Comparison of ENCODE assay signal across 14 cellular contexts in the genomic region with DNA sequence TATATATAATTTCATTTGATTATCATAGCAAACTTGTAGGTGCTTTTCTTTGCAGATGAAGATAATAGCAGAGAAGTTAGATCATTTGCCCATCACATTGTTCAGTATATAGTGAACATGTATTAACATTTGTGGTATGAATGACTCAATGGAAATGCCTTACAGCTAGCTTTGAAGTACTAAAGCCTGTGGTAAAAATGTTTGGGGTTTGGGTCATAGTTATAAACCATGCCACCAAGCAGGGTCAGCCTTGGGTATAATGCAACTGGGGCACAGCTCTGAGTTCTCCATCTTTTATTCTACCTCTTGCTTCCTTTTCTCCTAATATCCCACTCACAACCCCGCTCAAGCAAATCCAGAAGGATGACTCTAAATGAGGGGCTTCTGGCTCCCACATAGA.
A peak's percentile ranks its signal among the peaks of the same experiment; 100 is the strongest.
DNase-seq lines count a peak whose midpoint lies in the region; ATAC-seq and TF ChIP-seq lines count a peak whose summit lies in the region.
"Had no signal": no experiment of that assay in that cellular context is flagged by ENCODE, and none has a peak within 500 bp of the region (broad histone marks: within the 10 kb centered on the region; RNA-seq: fewer than 3 reads in every experiment).

No MANE protein-coding gene starts in this region.

- no peaks in the 10 kb centered on the region for H4K20me1 ChIP-seq in IMR-90 (ENCODE audit: insufficient read depth, low read length)

- no peak overlapping the region for H3K4me3 ChIP-seq in AG09309 (ENCODE audit: control insufficient read depth, low read depth, low read length)
- H3K4me3 ChIP-seq in IMR-90 (ENCODE audit: insufficient read depth, low read depth, low read length) = no peak overlapping the region
- H3K4me3 ChIP-seq in brain microvascular endothelial cell (ENCODE audit: low read depth, low read length) = no peak overlapping the region
- H3K4me3 ChIP-seq: lower lobe of right lung, ovary, SK-N-MC had no signal

- 0 out of 2 replicates have a peak overlapping the region, but pooled peaks have one; percentile 38 for H3K56ac ChIP-seq in IMR-90 (ENCODE audit: extremely low read depth, insufficient read depth, low read length)

- peak overlapping the region; percentile 48; the same call in 1 of the 2 replicates for H4K91ac ChIP-seq in IMR-90 (ENCODE audit: insufficient read depth, low read depth, low read length)

- no TSS peak for BruUV-seq in IMR-90 (replicated peaks; lab: Mats Ljungman, UMichigan)

- no peak overlapping the region for H2AFZ ChIP-seq in IMR-90 (replicated peaks; ENCODE audit: low read length, poor library complexity)

- dilution Hi-C loops in IMR-90 (cut with HindIII; ENCODE audit: low sequenced_read_pairs, unreplicated experiment) = no loop called here

- H4K5ac ChIP-seq in IMR-90 (ENCODE audit: low read depth, low read length) = peak overlapping the region; percentile 43; the same call in 1 of the 2 replicates

- 0 out of 2 replicates have a peak overlapping the region, but pooled peaks have one; percentile 50 for H3K4ac ChIP-seq in IMR-90 (ENCODE audit: low read depth, low read length)

- no peak overlapping the region for H3K9ac ChIP-seq in IMR-90 (ENCODE audit: low read depth, low read length)

- peak overlapping the region; percentile 47; the same call in 1 of the 2 replicates for H2BK120ac ChIP-seq in IMR-90 (ENCODE audit: low read depth, low read length)

- peak; percentile 94 for ATAC-seq in IMR-90 (ENCODE audit: low read depth)
- ATAC-seq in omental fat pad (ENCODE audit: low FRiP score) = no peak
- ATAC-seq in HG02973 (IDR thresholded peaks at IDR 0.05; ENCODE audit: unreplicated experiment) = no peak
- no peak for ATAC-seq in stimulated activated naive CD8-positive, alpha-beta T cell treated with anti-CD3 and anti-CD28 coated beads, Interleukin-15, Interleukin-2, amounts not matched to agents 100 U/mL and 50 U/mL, for 24 hours
- ATAC-seq in GM18517 (IDR thresholded peaks at IDR 0.05; ENCODE audit: unreplicated experiment) = no peak
- ATAC-seq: lower lobe of right lung had no signal

- peak overlapping the region in 1 of 2 experiments; percentile 66; a peak in 2 of 4 replicates for H4K8ac ChIP-seq in IMR-90 (ENCODE audit: low read depth in 2 of 2, low read length in 2 of 2)

- peak overlapping the region; percentile 73 for H3K4me2 ChIP-seq in IMR-90 (ENCODE audit: low read depth, low read length)

- POLR2A ChIA-PET in IMR-90 (lab: Charles Lee; ENCODE audit: unreplicated experiment) = no interaction called here

- peaks cover 5% of the 10 kb centered on the region for H3K4me1 ChIP-seq in IMR-90 (ENCODE audit: control insufficient read depth, insufficient read depth, low read length)
- H3K4me1 ChIP-seq: lower lobe of right lung had no signal

- intact Hi-C loops in IMR-90 (cut with micrococcal nuclease) = no loop called here

- CTCF ChIA-PET in IMR-90 (lab: Yijun Ruan, JAX) = no interaction called here

- no peak for TF ChIP-seq POLR2A in IMR-90 (IDR thresholded peaks at IDR 0.05; ENCODE audit: low read depth, low read length)

- H3K27me3 ChIP-seq in IMR-90 (ENCODE audit: control insufficient read depth, insufficient read depth, low read length) (no peaks in the 10 kb centered on the region), brain microvascular endothelial cell (replicated peaks) (no peaks in the 10 kb centered on the region)
- H3K27me3 ChIP-seq: BE2C, ovary had no signal

- peak overlapping the region; percentile 84 for H2BK5ac ChIP-seq in IMR-90 (ENCODE audit: low read depth, low read length, poor library complexity, severe bottlenecking)

- peak overlapping the region; percentile 53; the same call in 1 of the 2 replicates for H3K18ac ChIP-seq in IMR-90 (ENCODE audit: low read depth, low read length)

- 0 out of 3 replicates have a peak overlapping the region, but pooled peaks have one; percentile 23 for H2BK15ac ChIP-seq in IMR-90 (ENCODE audit: low read depth, low read length)

- H2BK20ac ChIP-seq in IMR-90 (ENCODE audit: low read depth, low read length) = peak overlapping the region; percentile 70

- DNase-seq in AG09309 (ENCODE audit: low read depth) = peak; percentile 13
- DNase-seq in IMR-90 = peak; percentile 82
- DNase-seq in brain microvascular endothelial cell = peak; percentile 43
- peak; percentile 93 for DNase-seq in kidney tubule cell (ENCODE audit: low spot score)
- no peak for DNase-seq in omental fat pad (ENCODE audit: low spot score)
- no peak for DNase-seq in stimulated activated naive CD8-positive, alpha-beta T cell treated with anti-CD3 and anti-CD28 coated beads, Interleukin-15, Interleukin-2, amounts not matched to agents 100 U/mL and 50 U/mL, for 24 hours
- DNase-seq: BE2C; lower lobe of right lung; NCI-H2081 treated with DMSO at 0.1 percent for 48 hours; ovary; stimulated activated CD8-positive, alpha-beta memory T cell treated with anti-CD3 and anti-CD28 coated beads, Interleukin-4, amount 100 ng/mL, for 48 hours had no signal

- H3K14ac ChIP-seq in IMR-90 (replicated peaks; ENCODE audit: low read depth, low read length) = peak overlapping the region; percentile 68

- no peak for TF ChIP-seq RAD21 in IMR-90 (IDR thresholded peaks at IDR 0.05; ENCODE audit: low read length)

- TF ChIP-seq CTCF in AG09309 (IDR thresholded peaks at IDR 0.05; ENCODE audit: control insufficient read depth, insufficient read depth, low read depth, low read length, missing control alignments) (no peak), IMR-90 (conservative IDR thresholded peaks at IDR 0.05; ENCODE audit: low read depth, low read length) (no peak), brain microvascular endothelial cell (IDR thresholded peaks at IDR 0.05; ENCODE audit: low read depth, low read length, missing control alignments) (no peak), omental fat pad (IDR thresholded peaks at IDR 0.05) (no peak)

- no peaks in the 10 kb centered on the region for H3K79me1 ChIP-seq in IMR-90 (ENCODE audit: low read depth in 1 of 2, low read length in 2 of 2)

- H2AK9ac ChIP-seq in IMR-90 (replicated peaks; ENCODE audit: low read depth, low read length, poor library complexity) = no peak overlapping the region

- H3K23ac ChIP-seq in IMR-90 (ENCODE audit: low read depth, low read length) = no peak overlapping the region

- H2AK5ac ChIP-seq in IMR-90 (ENCODE audit: low read depth, low read length) = peak overlapping the region; percentile 66; the same call in 1 of the 2 replicates

- no peaks in the 10 kb centered on the region for H3K9me3 ChIP-seq in IMR-90 (ENCODE audit: control insufficient read depth, insufficient read depth, low read length)
- H3K9me3 ChIP-seq: BE2C, lower lobe of right lung, ovary had no signal

- no CpG with 5 or more reads among the region's 1 CpG for WGBS in IMR-90 (ENCODE audit: extremely low coverage in 2 of 2, insufficient read length in 1 of 2), 2 experiments

- H3K36me3 ChIP-seq in IMR-90 (ENCODE audit: control insufficient read depth, insufficient read depth, low read length) (no peaks in the 10 kb centered on the region), brain microvascular endothelial cell (replicated peaks) (no peaks in the 10 kb centered on the region)
- H3K36me3 ChIP-seq: BE2C, lower lobe of right lung, ovary had no signal

- no peaks in the 10 kb centered on the region for H3K9me1 ChIP-seq in IMR-90 (ENCODE audit: insufficient read depth, low read length)

- H3K27ac ChIP-seq in IMR-90 (ENCODE audit: insufficient read depth, low read length) (peak overlapping the region; percentile 57), brain microvascular endothelial cell (peak overlapping the region; percentile 61)
- H3K27ac ChIP-seq: lower lobe of right lung, ovary, SK-N-MC had no signal

- in situ Hi-C loops in IMR-90 (cut with MboI; ENCODE audit: low sequenced_read_pairs) = no loop called here
- in situ Hi-C loops in brain microvascular endothelial cell (cut with HindIII; ENCODE audit: low pct_ligation_motif_present, low sequenced_read_pairs) = no loop called here

TF ChIP-seq in IMR-90, 13 proteins besides CTCF, POLR2A, EP300 and RAD21:
- TF ChIP-seq BHLHE40 (IDR thresholded peaks at IDR 0.05; ENCODE audit: low read depth, low read length) (0 out of 2 replicates have a peak, but pooled peaks have one; percentile 16), CHD1 (IDR thresholded peaks at IDR 0.05; ENCODE audit: low read depth, low read length) (no peak), CEBPB (IDR thresholded peaks at IDR 0.05; ENCODE audit: low read depth, low read length) (0 out of 2 replicates have a peak, but pooled peaks have one; percentile 1)

Comparison
In these comparisons a context has a peak if more than half of its experiments do, and no peak if none do; other contexts are left out.
1. DNase-seq: peak in AG09309 (single experiment), IMR-90 (single experiment), brain microvascular endothelial cell (single experiment) and kidney tubule cell (single experiment); none in omental fat pad (single experiment) and stimulated activated naive CD8-positive, alpha-beta T cell treated with anti-CD3 and anti-CD28 coated beads, Interleukin-15, Interleukin-2, amounts not matched to agents 100 U/mL and 50 U/mL, for 24 hours (single experiment).